In genomic region chr17:38509008-38509771, GRCh38 we compare ENCODE assay signal across 8 cellular contexts.
DNase-seq lines count a peak whose midpoint lies in the region; ATAC-seq, FAIRE-seq and TF ChIP-seq lines count a peak whose summit lies in the region.

No MANE protein-coding gene starts in this region.

- H3K27me3 ChIP-seq in H7 (ENCODE audit: control insufficient read depth, insufficient read depth, low read length) (peaks cover 22% of the 10 kb centered on the region; the same call in 1 of the 2 replicates), cardiac muscle cell (peaks cover 4% of the 10 kb centered on the region)

- peak; percentile 67 to 86 for ATAC-seq in A549
- peak; percentile 83 for ATAC-seq in activated naive CD8-positive, alpha-beta T cell treated with anti-CD3 and anti-CD28 coated beads, Interleukin-2, amount 10 ng/mL, durations not matched to agents 7 days and 5 days (ENCODE audit: low read depth)

- peaks cover 38% of the 10 kb centered on the region for H3K27me3 Mint-ChIP-seq in activated naive CD8-positive, alpha-beta T cell treated with anti-CD3 and anti-CD28 coated beads, Interleukin-2, amount 10 ng/mL, durations not matched to agents 7 days and 5 days
- H3K27me3 Mint-ChIP-seq in progenitor cell of endocrine pancreas: peaks cover 55% of the 10 kb centered on the region

- H3K36me3 ChIP-seq in H7 (replicated peaks; ENCODE audit: control insufficient read depth, insufficient read depth, low read length) (peaks cover 14% of the 10 kb centered on the region), cardiac muscle cell (no peaks in the 10 kb centered on the region)

- peak; percentile 66 for TF ChIP-seq CTCF in A549 (IDR thresholded peaks at IDR 0.05)
- peak; percentile 88 for TF ChIP-seq CTCF in cardiac muscle cell (IDR thresholded peaks at IDR 0.05; ENCODE audit: low read depth, low read length)
- peak; percentile 83 for TF ChIP-seq CTCF in progenitor cell of endocrine pancreas (IDR thresholded peaks at IDR 0.05; ENCODE audit: unreplicated experiment)

- no peak for TF ChIP-seq POLR2A in A549 (IDR thresholded peaks at IDR 0.05; ENCODE audit: low read length)

- peak; percentile 39 to 66; a peak in 4 of 5 replicates for TF ChIP-seq RAD21 in A549 (conservative IDR thresholded peaks at IDR 0.05 in 1 of 2, IDR thresholded peaks at IDR 0.05 in 1 of 2)

- DNase-seq in A549 (ENCODE audit: low read depth in 1 of 2, low spot score in 1 of 2) (peak; percentile 86 to 97), H7 (peak; percentile 98), SKM-1 (lab: John Stamatoyannopoulos, UW; ENCODE audit: unreplicated experiment) (peak; percentile 18), cardiac muscle cell (ENCODE audit: low read depth in 1 of 2, low spot score in 1 of 2) (peak; percentile 88 to 93), progenitor cell of endocrine pancreas (ENCODE audit: low spot score, unreplicated experiment) (peak; percentile 71), urothelium cell line (ENCODE audit: low spot score) (peak; percentile 67), DMS79 (lab: John Stamatoyannopoulos, UW) (no peak)
- peak; percentile 78 for DNase-seq in activated naive CD8-positive, alpha-beta T cell treated with anti-CD3 and anti-CD28 coated beads, Interleukin-2, amount 10 ng/mL, durations not matched to agents 7 days and 5 days

- H3K4me1 ChIP-seq in A549 (peaks cover 19% of the 10 kb centered on the region), cardiac muscle cell (ENCODE audit: low read depth) (peaks cover 19% of the 10 kb centered on the region)

- peak overlapping the region; percentile 74 for H3K27ac Mint-ChIP-seq in activated naive CD8-positive, alpha-beta T cell treated with anti-CD3 and anti-CD28 coated beads, Interleukin-2, amount 10 ng/mL, durations not matched to agents 7 days and 5 days
- H3K27ac Mint-ChIP-seq in progenitor cell of endocrine pancreas: peak overlapping the region; percentile 93

- WGBS in A549 (ENCODE audit: missing lambda C conversion rate): 69% methylated on average over 24 of the region's 26 CpGs

- H3K4me3 Mint-ChIP-seq in activated naive CD8-positive, alpha-beta T cell treated with anti-CD3 and anti-CD28 coated beads, Interleukin-2, amount 10 ng/mL, durations not matched to agents 7 days and 5 days: peak overlapping the region; percentile 68
- H3K4me3 Mint-ChIP-seq in progenitor cell of endocrine pancreas (ENCODE audit: low read depth): peak overlapping the region; percentile 79

- H3K36me3 Mint-ChIP-seq in activated naive CD8-positive, alpha-beta T cell treated with anti-CD3 and anti-CD28 coated beads, Interleukin-2, amount 10 ng/mL, durations not matched to agents 7 days and 5 days: no peaks in the 10 kb centered on the region
- H3K36me3 Mint-ChIP-seq in progenitor cell of endocrine pancreas (ENCODE audit: insufficient read depth): no peaks in the 10 kb centered on the region

- no peak overlapping the region for H3K4me3 ChIP-seq in A549
- peak overlapping the region; percentile 37 for H3K4me3 ChIP-seq in H7 (ENCODE audit: insufficient read depth, low read depth, low read length)
- H3K4me3 ChIP-seq in cardiac muscle cell: peak overlapping the region; percentile 11

- POLR2A ChIA-PET in A549 (lab: Yijun Ruan, JAX): interaction anchor here (0.5 kb wide), 2 partner anchors 107 to 1386 kb away, joined by 3 to 5 read pairs; no protein-coding TSS in a partner anchor
- POLR2A ChIA-PET in activated naive CD8-positive, alpha-beta T cell treated with anti-CD3 and anti-CD28 coated beads, Interleukin-2, amount 10 ng/mL, durations not matched to agents 7 days and 5 days (lab: Charles Lee): no interaction called here

- no peaks in the 10 kb centered on the region for H3K9me3 ChIP-seq in A549
- no peaks in the 10 kb centered on the region for H3K9me3 ChIP-seq in cardiac muscle cell (ENCODE audit: low read depth)

- no peak overlapping the region for H3K4me2 ChIP-seq in A549

- CTCF ChIA-PET in A549 (lab: Yijun Ruan, JAX): interaction anchor here (0.6 to 3.1 kb wide), 47 partner anchors 10 to 163 kb away, joined by 3 to 30 read pairs (median 4); no protein-coding TSS in a partner anchor

- FAIRE-seq in A549 (lab: Jason Lieb, UNC) (no peak), urothelium cell line (lab: Jason Lieb, UNC) (no peak)

- no peak for TF ChIP-seq EP300 in A549 (IDR thresholded peaks at IDR 0.05)

- peaks cover 8% of the 10 kb centered on the region for H3K4me1 Mint-ChIP-seq in activated naive CD8-positive, alpha-beta T cell treated with anti-CD3 and anti-CD28 coated beads, Interleukin-2, amount 10 ng/mL, durations not matched to agents 7 days and 5 days
- H3K4me1 Mint-ChIP-seq in progenitor cell of endocrine pancreas (ENCODE audit: low read depth): peaks cover 5% of the 10 kb centered on the region

- no peak overlapping the region for H3K27ac ChIP-seq in A549
- H3K27ac ChIP-seq in cardiac muscle cell: no peak overlapping the region

- no peaks in the 10 kb centered on the region for H3K9me3 Mint-ChIP-seq in activated naive CD8-positive, alpha-beta T cell treated with anti-CD3 and anti-CD28 coated beads, Interleukin-2, amount 10 ng/mL, durations not matched to agents 7 days and 5 days
- H3K9me3 Mint-ChIP-seq in progenitor cell of endocrine pancreas (ENCODE audit: low read depth): no peaks in the 10 kb centered on the region

TF ChIP-seq in A549, 52 proteins besides CTCF, POLR2A, EP300 and RAD21:
- TF ChIP-seq MAX (IDR thresholded peaks at IDR 0.05) (0 out of 2 replicates have a peak, but pooled peaks have one; percentile 19), ZFP36 (IDR thresholded peaks at IDR 0.05; ENCODE audit: borderline replicate concordance, partially characterized antibody) (no peak), SMC3 (IDR thresholded peaks at IDR 0.05) (peak; percentile 22; the same call in 1 of the 3 replicates)
